11 cellular contexts compared by ENCODE assay signal in the genomic region with DNA sequence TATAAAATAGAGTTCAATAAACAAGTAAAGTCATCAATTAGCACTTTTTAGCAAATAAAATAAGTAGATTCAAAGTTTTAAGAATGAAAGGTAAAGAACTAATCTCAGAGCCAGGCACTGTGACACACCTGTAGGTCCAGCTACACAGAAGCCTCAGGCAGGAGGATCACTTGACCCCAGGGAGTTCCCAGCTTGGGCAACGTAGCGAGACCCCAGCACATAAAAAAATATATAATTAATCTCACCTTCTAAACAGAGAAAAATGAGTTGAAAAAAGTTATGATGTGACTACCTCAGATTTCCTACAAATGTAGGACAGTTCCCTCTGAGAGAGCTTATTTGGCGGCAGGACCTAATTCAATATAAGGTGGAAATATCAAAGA. TPM values are rescaled to one million over a fixed set of nuclear protein-coding genes. Genes with fewer than 3 reads are reported as not detected.
DNase-seq lines count a peak whose midpoint lies in the region; ATAC-seq and TF ChIP-seq lines count a peak whose summit lies in the region.
"Had no signal": no experiment of that assay in that cellular context is flagged by ENCODE, and none has a peak within 500 bp of the region (broad histone marks: within the 10 kb centered on the region; RNA-seq: fewer than 3 reads in every experiment).

No MANE protein-coding gene starts in this region.

- H4K91ac ChIP-seq in H9 (ENCODE audit: insufficient read length, low read depth, low read length): no peak overlapping the region

- no peak overlapping the region for H3K18ac ChIP-seq in H9 (ENCODE audit: insufficient read length, low read depth, low read length)

- H3K23ac ChIP-seq in H9 (ENCODE audit: insufficient read length, low read depth, low read length): no peak overlapping the region

- H3K56ac ChIP-seq in H9 (ENCODE audit: insufficient read length, low read depth, low read length): no peak overlapping the region

- peaks cover 54% of the 10 kb centered on the region for H3K36me3 Mint-ChIP-seq in CD4-positive, alpha-beta T cell (ENCODE audit: low read depth)
- H3K36me3 Mint-ChIP-seq in H9 (ENCODE audit: insufficient read depth in 1 of 3, low read depth in 3 of 3): peaks cover 26 to 59% (median 50%) of the 10 kb centered on the region in 3 experiments; a peak in 6 of 7 replicates
- peaks cover 99% of the 10 kb centered on the region for H3K36me3 Mint-ChIP-seq in activated T-helper 17 cell treated with anti-CD3 and anti-CD28 coated beads, Interleukin-2, amount 50 U/mL, for 72 hours (ENCODE audit: low read depth)
- peaks cover 0 to 46% (median 31%) of the 10 kb centered on the region in 5 donors for H3K36me3 Mint-ChIP-seq in naive thymus-derived CD4-positive, alpha-beta T cell

- H3K23me2 ChIP-seq in H9 (ENCODE audit: insufficient read length, low read depth, low read length, poor library complexity, severe bottlenecking): no peaks in the 10 kb centered on the region

- no peaks in the 10 kb centered on the region for H3K9me3 ChIP-seq in CD4-positive, alpha-beta T cell (ENCODE audit: control insufficient read depth, low read length)
- no peaks in the 10 kb centered on the region for H3K9me3 ChIP-seq in H9 (ENCODE audit: control insufficient read depth, low read depth, low read length)
- H3K9me3 ChIP-seq in naive thymus-derived CD4-positive, alpha-beta T cell (ENCODE audit: control insufficient read depth in 2 of 3, low read length in 3 of 3): no peaks in the 10 kb centered on the region
- H3K9me3 ChIP-seq: esophagus muscularis mucosa, MG63 had no signal

- POLR2A ChIA-PET in CD4-positive, alpha-beta T cell (lab: Charles Lee): interaction anchor here (0.6 to 4.9 kb wide), 79 partner anchors 9 to 858 kb away, joined by 3 to 218 read pairs (median 6); partner anchors contain the start of genes ABHD4, AJUBA, DAD1 and LRP10
- POLR2A ChIA-PET in naive thymus-derived CD4-positive, alpha-beta T cell (lab: Charles Lee): interaction anchor here (0.6 to 11.7 kb wide), 49 partner anchors 9 to 846 kb away, joined by 3 to 223 read pairs (median 4); partner anchors contain the start of genes DAD1, LRP10 and MRPL52

- H2BK120ac ChIP-seq in H9 (ENCODE audit: low read depth, low read length, poor library complexity, severe bottlenecking): no peak overlapping the region

- no peaks in the 10 kb centered on the region for H4K20me1 ChIP-seq in H9 (ENCODE audit: control insufficient read depth, insufficient read depth, insufficient read length)

- no peak overlapping the region for H4K8ac ChIP-seq in H9 (replicated peaks; ENCODE audit: insufficient read length, low read depth, low read length)

- no peak overlapping the region for H2AK5ac ChIP-seq in H9 (ENCODE audit: insufficient read length, low read length)

- no peak overlapping the region for H2BK20ac ChIP-seq in H9 (ENCODE audit: low read depth, low read length, poor library complexity, severe bottlenecking)

- ATAC-seq in CD4-positive, alpha-beta T cell (ENCODE audit: poor library complexity): peak; percentile 3
- ATAC-seq in activated T-helper 17 cell treated with anti-CD3 and anti-CD28 coated beads, Interleukin-2, amount 50 U/mL, for 72 hours (replicated peaks): no peak
- ATAC-seq in naive thymus-derived CD4-positive, alpha-beta T cell: no peak
- ATAC-seq in GM21723 (IDR thresholded peaks at IDR 0.05; ENCODE audit: unreplicated experiment) (no peak), HG03378 (IDR thresholded peaks at IDR 0.05; ENCODE audit: unreplicated experiment) (no peak)

- intact Hi-C loops in CD4-positive, alpha-beta T cell (cut with DNase I, micrococcal nuclease): loop anchor here (1.0 to 10.0 kb wide), 14 partner anchors 12 to 652 kb away; partner anchors contain the start of genes CDH24 (in 2 of the 2), AJUBA (in 1 of the 2), DAD1 (in 1 of the 2) and OR6J1 (in 1 of the 2)
- intact Hi-C loops in naive thymus-derived CD4-positive, alpha-beta T cell (cut with micrococcal nuclease): loop anchor here (1.0 to 5.0 kb wide), 40 partner anchors 8 to 927 kb away; partner anchors contain the start of genes DAD1 (in 1 of the 2), OR6J1 (in 1 of the 2), OXA1L (in 1 of the 2) and RBM23 (in 1 of the 2)

- no peak overlapping the region for H2BK12ac ChIP-seq in H9 (ENCODE audit: insufficient read length, low read depth, low read length)

- H3K4me3 Mint-ChIP-seq in CD4-positive, alpha-beta T cell: peak overlapping the region; percentile 73
- no peak overlapping the region for H3K4me3 Mint-ChIP-seq in H9
- peak overlapping the region; percentile 88 for H3K4me3 Mint-ChIP-seq in activated T-helper 17 cell treated with anti-CD3 and anti-CD28 coated beads, Interleukin-2, amount 50 U/mL, for 72 hours
- peak overlapping the region; percentile 68 to 95 (median 80) for H3K4me3 Mint-ChIP-seq in naive thymus-derived CD4-positive, alpha-beta T cell

- H3K14ac ChIP-seq in H9 (ENCODE audit: insufficient read depth, low read length): no peak overlapping the region

- DNase-seq in CD4-positive, alpha-beta T cell: no peak
- no peak for DNase-seq in H9
- DNase-seq in naive thymus-derived CD4-positive, alpha-beta T cell: no peak
- no peak for DNase-seq in H4 (ENCODE audit: low spot score)
- DNase-seq in NCI-H2081 (lab: John Stamatoyannopoulos, UW): no peak

- no peaks in the 10 kb centered on the region for H3K4me1 ChIP-seq in H9 (ENCODE audit: insufficient read depth, low read length)
- peaks cover 55 to 57% of the 10 kb centered on the region in 2 donors for H3K4me1 ChIP-seq in naive thymus-derived CD4-positive, alpha-beta T cell (ENCODE audit: control insufficient read depth in 2 of 2, insufficient read depth in 2 of 2, low read length in 2 of 2)

- no peak overlapping the region for H3K4ac ChIP-seq in H9 (ENCODE audit: low read depth, low read length)

- no peak overlapping the region for H4K5ac ChIP-seq in H9 (ENCODE audit: insufficient read length, low read depth, low read length)

- H3K36me3 ChIP-seq in naive thymus-derived CD4-positive, alpha-beta T cell (ENCODE audit: control insufficient read depth in 2 of 3, insufficient read depth in 3 of 3, low read length in 3 of 3): peaks cover 15 to 36% (median 18%) of the 10 kb centered on the region in 3 experiments

- H2AFZ ChIP-seq in H9 (ENCODE audit: low read length): no peak overlapping the region

- H3K79me2 ChIP-seq in H9 (ENCODE audit: insufficient read depth, low read length): no peaks in the 10 kb centered on the region

- no peak overlapping the region for H3K4me2 ChIP-seq in H9 (ENCODE audit: insufficient read depth, insufficient read length, low read length)

- H3K4me3 ChIP-seq in naive thymus-derived CD4-positive, alpha-beta T cell (ENCODE audit: low read length): peak overlapping the region; percentile 53
- H3K4me3 ChIP-seq: esophagus muscularis mucosa, lung, MG63 had no signal

- peak overlapping the region; percentile 92 for H3K27ac ChIP-seq in CD4-positive, alpha-beta T cell (ENCODE audit: low read depth, low read length)
- H3K27ac ChIP-seq in H9 (ENCODE audit: insufficient read length, low read depth, low read length): no peak overlapping the region
- peak overlapping the region; percentile 87 for H3K27ac ChIP-seq in naive thymus-derived CD4-positive, alpha-beta T cell (ENCODE audit: low read depth, low read length)

- H2BK15ac ChIP-seq in H9 (ENCODE audit: low read depth, low read length): no peak overlapping the region

- no peak overlapping the region for H2BK5ac ChIP-seq in H9 (ENCODE audit: insufficient read length, low read length)

- H3K4me1 Mint-ChIP-seq in CD4-positive, alpha-beta T cell (ENCODE audit: low read depth): peaks cover 75% of the 10 kb centered on the region
- peaks cover 12 to 15% of the 10 kb centered on the region in 2 experiments for H3K4me1 Mint-ChIP-seq in H9
- peaks cover 39% of the 10 kb centered on the region for H3K4me1 Mint-ChIP-seq in activated T-helper 17 cell treated with anti-CD3 and anti-CD28 coated beads, Interleukin-2, amount 50 U/mL, for 72 hours
- peaks cover 34 to 73% (median 71%) of the 10 kb centered on the region in 7 donors for H3K4me1 Mint-ChIP-seq in naive thymus-derived CD4-positive, alpha-beta T cell

- peaks cover 2% of the 10 kb centered on the region for H3K79me1 ChIP-seq in H9 (ENCODE audit: insufficient read depth, low read depth, low read length, poor library complexity, severe bottlenecking)

- no peaks in the 10 kb centered on the region for H3K9me3 Mint-ChIP-seq in CD4-positive, alpha-beta T cell
- no peaks in the 10 kb centered on the region for H3K9me3 Mint-ChIP-seq in H9
- no peaks in the 10 kb centered on the region for H3K9me3 Mint-ChIP-seq in activated T-helper 17 cell treated with anti-CD3 and anti-CD28 coated beads, Interleukin-2, amount 50 U/mL, for 72 hours
- no peaks in the 10 kb centered on the region for H3K9me3 Mint-ChIP-seq in naive thymus-derived CD4-positive, alpha-beta T cell

- WGBS in H9 (ENCODE audit: extremely low coverage, insufficient read length, low lambda C conversion rate): no CpG with 5 or more reads among the region's 3 CpGs

- H3K27ac Mint-ChIP-seq in CD4-positive, alpha-beta T cell: peak overlapping the region; percentile 97
- H3K27ac Mint-ChIP-seq in H9: peak overlapping the region in 2 of 3 experiments; percentile 13 to 97; a peak in 3 of 7 replicates
- H3K27ac Mint-ChIP-seq in activated T-helper 17 cell treated with anti-CD3 and anti-CD28 coated beads, Interleukin-2, amount 50 U/mL, for 72 hours: peak overlapping the region; percentile 99
- peak overlapping the region; percentile 77 to 99 (median 96) for H3K27ac Mint-ChIP-seq in naive thymus-derived CD4-positive, alpha-beta T cell

- no peaks in the 10 kb centered on the region for H3K27me3 Mint-ChIP-seq in CD4-positive, alpha-beta T cell
- H3K27me3 Mint-ChIP-seq in H9 (ENCODE audit: low read depth): no peaks in the 10 kb centered on the region
- no peaks in the 10 kb centered on the region for H3K27me3 Mint-ChIP-seq in activated T-helper 17 cell treated with anti-CD3 and anti-CD28 coated beads, Interleukin-2, amount 50 U/mL, for 72 hours
- H3K27me3 Mint-ChIP-seq in naive thymus-derived CD4-positive, alpha-beta T cell: no peaks in the 10 kb centered on the region

- CTCF ChIA-PET in CD4-positive, alpha-beta T cell (lab: Charles Lee): interaction anchor here (0.5 to 10.2 kb wide), 100 partner anchors 9 to 1071 kb away, joined by 3 to 211 read pairs (median 6); partner anchors contain the start of genes ABHD4, AJUBA, DAD1 and LRP10
- CTCF ChIA-PET in naive thymus-derived CD4-positive, alpha-beta T cell (lab: Charles Lee): interaction anchor here (0.6 to 10.0 kb wide), 92 partner anchors 9 to 1397 kb away, joined by 3 to 385 read pairs (median 5); partner anchors contain the start of genes ABHD4, DAD1, LRP10 and OR6J1

- TF ChIP-seq CTCF in CD4-positive, alpha-beta T cell (IDR thresholded peaks at IDR 0.05): no peak
- no peak for TF ChIP-seq CTCF in H9 (conservative IDR thresholded peaks at IDR 0.05)

- H3T11ph ChIP-seq in H9 (ENCODE audit: low read length): no peak overlapping the region

- no peak overlapping the region for H3K9ac ChIP-seq in H9 (ENCODE audit: extremely low read depth, insufficient read length, low read length)

- H3K27me3 ChIP-seq in CD4-positive, alpha-beta T cell (ENCODE audit: control insufficient read depth, insufficient read depth, low read length): no peaks in the 10 kb centered on the region
- no peaks in the 10 kb centered on the region for H3K27me3 ChIP-seq in H9 (ENCODE audit: insufficient read depth, low read length)
- no peaks in the 10 kb centered on the region for H3K27me3 ChIP-seq in naive thymus-derived CD4-positive, alpha-beta T cell (ENCODE audit: control insufficient read depth in 2 of 2, insufficient read depth in 2 of 2, low read length in 2 of 2)
- H3K27me3 ChIP-seq: esophagus muscularis mucosa, MG63 had no signal

RNA-seq across cellular contexts. Expression of gene DAD1, which starts 19.3 kb away (rescaled TPM):
- total RNA-seq in CD4-positive, alpha-beta T cell: 10 to 100 TPM; 41.8 to 44.1 TPM
- total RNA-seq in H9 (2021): 127 TPM in 2 replicates
- 100 to 1,000 TPM; 218 to 229 TPM for total RNA-seq in activated T-helper 17 cell treated with anti-CD3 and anti-CD28 coated beads, Interleukin-2, amount 50 U/mL, for 72 hours
- total RNA-seq in naive thymus-derived CD4-positive, alpha-beta T cell: 100 to 1,000 TPM in 3 of 5 experiments, 10 to 100 TPM in 2; 68.8 to 157 (median 117) TPM
- 100 to 1,000 TPM; 766 to 777 TPM for polyA plus RNA-seq in naive thymus-derived CD4-positive, alpha-beta T cell
- 585 and 634 TPM in 2 replicates for total RNA-seq in H4 (2014; rRNA removed; shearing (Covaris generic))

RNA-seq across cellular contexts. Expression of gene ABHD4, which starts 28.4 kb away (rescaled TPM):
- total RNA-seq in CD4-positive, alpha-beta T cell: 1 to 10 TPM; 7.1 to 8.9 TPM
- total RNA-seq in H9 (2021): 21.8 and 23.5 TPM in 2 replicates
- total RNA-seq in activated T-helper 17 cell treated with anti-CD3 and anti-CD28 coated beads, Interleukin-2, amount 50 U/mL, for 72 hours: 10 to 100 TPM; 11.2 to 31.0 TPM
- total RNA-seq in naive thymus-derived CD4-positive, alpha-beta T cell: 10 to 100 TPM; 10.5 to 16.3 (median 14.7) TPM
- 10 to 100 TPM in 1 of 2 donors, 1 to 10 TPM in 1; 6.7 to 10.1 TPM for polyA plus RNA-seq in naive thymus-derived CD4-positive, alpha-beta T cell
- 31.9 and 34.2 TPM in 2 replicates for total RNA-seq in H4 (2014; rRNA removed; shearing (Covaris generic))

Comparison
In these comparisons a context has a peak if more than half of its experiments do, and no peak if none do; other contexts are left out.
1. H3K4me3 Mint-ChIP-seq: peak in CD4-positive, alpha-beta T cell (single experiment), activated T-helper 17 cell treated with anti-CD3 and anti-CD28 coated beads, Interleukin-2, amount 50 U/mL, for 72 hours (single experiment) and naive thymus-derived CD4-positive, alpha-beta T cell (10 of 10); none in H9 (0 of 2).
2. Peak in every context shown above with its lines, with median percentiles within 50 percentile points of each other: H3K27ac Mint-ChIP-seq.